Comparison of ENCODE assay signal across 1 cellular context in genomic region chr16:29995911-29996772, GRCh38.
TF ChIP-seq lines count a peak whose summit lies in the region.

Gene INO80E, plus strand, starts transcription at chr16:29996241. Its CDS starts 70 bp downstream, at chr16:29996311.

TF ChIP-seq in WTC11, 78 proteins besides CTCF, POLR2A, EP300 and RAD21 (continued from another document):
- no peak for TF ChIP-seq FOXP4 (CRISPR knock-in tag; IDR thresholded peaks at IDR 0.05)
- no peak for TF ChIP-seq TEAD4 (CRISPR knock-in tag; IDR thresholded peaks at IDR 0.05)
- no peak for TF ChIP-seq ETV6 (CRISPR knock-in tag; IDR thresholded peaks at IDR 0.05)
- TF ChIP-seq CREM (CRISPR knock-in tag; IDR thresholded peaks at IDR 0.05): peak; percentile 95
- no peak for TF ChIP-seq ZNF423 (CRISPR knock-in tag; IDR thresholded peaks at IDR 0.05)
- no peak for TF ChIP-seq RORB (CRISPR knock-in tag; IDR thresholded peaks at IDR 0.05)
- no peak for TF ChIP-seq TCF7 (CRISPR knock-in tag; IDR thresholded peaks at IDR 0.05; ENCODE audit: low read depth)
- TF ChIP-seq OVOL2 (CRISPR knock-in tag; IDR thresholded peaks at IDR 0.05; ENCODE audit: borderline replicate concordance): no peak
- no peak for TF ChIP-seq ZNF121 (CRISPR knock-in tag; IDR thresholded peaks at IDR 0.05)
- no peak for TF ChIP-seq CBFB (CRISPR knock-in tag; IDR thresholded peaks at IDR 0.05; ENCODE audit: low read depth)
- no peak for TF ChIP-seq SOX15 (CRISPR knock-in tag; IDR thresholded peaks at IDR 0.05)
- 0 out of 2 replicates have a peak, but pooled peaks have one; percentile 38 for TF ChIP-seq PREB (CRISPR knock-in tag; IDR thresholded peaks at IDR 0.05; ENCODE audit: borderline replicate concordance)
- TF ChIP-seq SMAD3 (CRISPR knock-in tag; IDR thresholded peaks at IDR 0.05; ENCODE audit: borderline replicate concordance): no peak
- no peak for TF ChIP-seq ATF3 (CRISPR knock-in tag; conservative IDR thresholded peaks at IDR 0.05)
- TF ChIP-seq GTF2I (CRISPR knock-in tag; conservative IDR thresholded peaks at IDR 0.05): peak; percentile 87; the same call in 1 of the 2 replicates
- TF ChIP-seq ZNF512 (CRISPR knock-in tag; IDR thresholded peaks at IDR 0.05; ENCODE audit: borderline replicate concordance): no peak
- TF ChIP-seq ZBTB43 (CRISPR knock-in tag; IDR thresholded peaks at IDR 0.05): no peak
- no peak for TF ChIP-seq MXD4 (CRISPR knock-in tag; IDR thresholded peaks at IDR 0.05; ENCODE audit: borderline replicate concordance)
- TF ChIP-seq ZSCAN18 (CRISPR knock-in tag; IDR thresholded peaks at IDR 0.05): no peak
- no peak for TF ChIP-seq USF1 (CRISPR knock-in tag; IDR thresholded peaks at IDR 0.05)
- TF ChIP-seq MAX (CRISPR knock-in tag; IDR thresholded peaks at IDR 0.05): peak; percentile 11; the same call in 1 of the 2 replicates
- 0 out of 2 replicates have a peak, but pooled peaks have one; percentile 45 for TF ChIP-seq JUN (CRISPR knock-in tag; IDR thresholded peaks at IDR 0.05)
- no peak for TF ChIP-seq STAT6 (CRISPR knock-in tag; conservative IDR thresholded peaks at IDR 0.05; ENCODE audit: low read depth)
- no peak for TF ChIP-seq ATF6 (CRISPR knock-in tag; IDR thresholded peaks at IDR 0.05)
- no peak for TF ChIP-seq ZNF138 (CRISPR knock-in tag; conservative IDR thresholded peaks at IDR 0.05)
- TF ChIP-seq HMGA2 (CRISPR knock-in tag; IDR thresholded peaks at IDR 0.05): no peak
- TF ChIP-seq NR1H2 (CRISPR knock-in tag; IDR thresholded peaks at IDR 0.05): no peak
- no peak for TF ChIP-seq ZNF396 (CRISPR knock-in tag; IDR thresholded peaks at IDR 0.05; ENCODE audit: borderline replicate concordance)
- no peak for TF ChIP-seq ESRRA (CRISPR knock-in tag; IDR thresholded peaks at IDR 0.05; ENCODE audit: borderline replicate concordance)
- no peak for TF ChIP-seq ELF4 (CRISPR knock-in tag; IDR thresholded peaks at IDR 0.05; ENCODE audit: low read depth)
- 0 out of 2 replicates have a peak, but pooled peaks have one; percentile 30 for TF ChIP-seq ARID4B (CRISPR knock-in tag; IDR thresholded peaks at IDR 0.05; ENCODE audit: borderline replicate concordance)
- peak; percentile 29; the same call in 1 of the 2 replicates for TF ChIP-seq TEAD1 (CRISPR knock-in tag; IDR thresholded peaks at IDR 0.05)
